6 cellular contexts compared by ENCODE assay signal in the genomic region with DNA sequence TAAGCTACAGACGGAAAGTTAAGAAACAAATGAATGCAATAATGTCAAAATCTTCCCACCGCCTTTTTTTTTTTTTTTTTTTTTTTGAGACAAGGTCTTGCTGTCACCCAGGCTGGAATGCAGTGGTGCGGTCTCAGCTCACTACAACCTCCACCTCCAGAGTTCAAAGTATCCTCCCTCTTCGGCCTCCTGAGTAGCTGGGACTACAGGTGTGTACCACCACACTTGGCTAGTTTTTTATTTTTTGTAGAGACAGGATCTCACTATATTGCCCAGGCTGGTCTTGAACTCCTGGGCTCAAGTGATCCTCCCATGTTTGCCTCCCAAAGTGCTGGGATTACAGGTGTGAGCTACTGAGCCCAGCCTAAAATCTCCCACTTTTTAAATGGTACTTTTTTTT.
DNase-seq lines count a peak whose midpoint lies in the region; ATAC-seq, FAIRE-seq and TF ChIP-seq lines count a peak whose summit lies in the region.
"Not testable (repeated sequence)": the region's sequence is repeated elsewhere in the genome, so short reads cannot be mapped to it uniquely, and the experiment has no call there.

No MANE protein-coding gene starts in this region.

- H3K27ac ChIP-seq in CD8-positive, alpha-beta T cell (ENCODE audit: low read depth, low read length); K562 (ENCODE audit: extremely low read depth, low read depth, low read length): not testable (repeated sequence)
- H3K27ac ChIP-seq in PC-3 (ENCODE audit: low read length) (peak overlapping the region; percentile 86), left ventricle myocardium inferior (replicated peaks) (peak overlapping the region; percentile 43)

- not testable (repeated sequence) for H3F3A ChIP-seq in PC-3 (ENCODE audit: low read length, unreplicated experiment)

- POLR2A ChIA-PET in CD8-positive, alpha-beta T cell (lab: Charles Lee): interaction anchor here (0.6 kb wide), 1 partner anchor 23 kb away, joined by 3 read pairs; no protein-coding TSS in a partner anchor
- POLR2A ChIA-PET in PC-3 (lab: Charles Lee; ENCODE audit: unreplicated experiment): interaction anchor here (0.7 kb wide), 1 partner anchor 39 kb away, joined by 23 read pairs; no protein-coding TSS in a partner anchor
- POLR2A ChIA-PET in WTC11 (lab: Charles Lee): interaction anchor here (0.7 kb wide), 1 partner anchor 14 kb away, joined by 4 read pairs; no protein-coding TSS in a partner anchor
- POLR2A ChIA-PET in K562 (lab: Yijun Ruan, JAX): interaction anchor here (0.9 kb wide), 1 partner anchor 67 kb away, joined by 3 read pairs; no protein-coding TSS in a partner anchor

- not testable (repeated sequence) for TF ChIP-seq CTCF in CD8-positive, alpha-beta T cell (IDR thresholded peaks at IDR 0.05); PC-3 (conservative IDR thresholded peaks at IDR 0.05; ENCODE audit: low read depth, low read length); WTC11 (IDR thresholded peaks at IDR 0.05); K562 (IDR thresholded peaks at IDR 0.05 in 2 of 3, conservative IDR thresholded peaks at IDR 0.05 in 1 of 3; ENCODE audit: insufficient read depth in 2 of 3, low read depth in 1 of 3, low read length in 3 of 3); left ventricle myocardium inferior (IDR thresholded peaks at IDR 0.05; ENCODE audit: borderline replicate concordance); osteocyte (IDR thresholded peaks at IDR 0.05)

- H3K4me2 ChIP-seq in PC-3 (ENCODE audit: low read length): 0 out of 2 replicates have a peak overlapping the region, but pooled peaks have one; percentile 51
- H3K4me2 ChIP-seq in K562 (ENCODE audit: insufficient read depth, low read length): not testable (repeated sequence)

- not testable (repeated sequence) for DNase-seq in CD8-positive, alpha-beta T cell; PC-3; WTC11 (ENCODE audit: low spot score); K562 (ENCODE audit: extremely low read depth in 1 of 4, low spot score in 3 of 4); left ventricle myocardium inferior; osteocyte (ENCODE audit: extremely low spot score, unreplicated experiment)

- H3K27ac Mint-ChIP-seq in CD8-positive, alpha-beta T cell: peak overlapping the region; percentile 50
- not testable (repeated sequence) for H3K27ac Mint-ChIP-seq in WTC11
- peak overlapping the region; percentile 86 for H3K27ac Mint-ChIP-seq in osteocyte (ENCODE audit: unreplicated experiment)

- H3K4me3 ChIP-seq in CD8-positive, alpha-beta T cell (ENCODE audit: low read depth, low read length); PC-3 (ENCODE audit: low read length); K562; left ventricle myocardium inferior: not testable (repeated sequence)

- not testable (repeated sequence) for BruUV-seq in PC-3 (replicated peaks; lab: Mats Ljungman, UMichigan); K562 (replicated peaks; lab: Mats Ljungman, UMichigan)

- H3K27me3 ChIP-seq in CD8-positive, alpha-beta T cell (ENCODE audit: insufficient read depth, low read length); PC-3 (ENCODE audit: low read length); K562 (ENCODE audit: control insufficient read depth in 2 of 2, insufficient read depth in 2 of 2, low read length in 2 of 2); left ventricle myocardium inferior (ENCODE audit: low read depth): not testable (repeated sequence)

- not testable (repeated sequence) for TF ChIP-seq RAD21 in K562 (CRISPR knock-in tag; conservative IDR thresholded peaks at IDR 0.05 in 1 of 2, IDR thresholded peaks at IDR 0.05 in 1 of 2)

- peaks cover 38% of the 10 kb centered on the region for H3K4me1 Mint-ChIP-seq in CD8-positive, alpha-beta T cell (ENCODE audit: low read depth)
- H3K4me1 Mint-ChIP-seq in WTC11: not testable (repeated sequence)
- H3K4me1 Mint-ChIP-seq in osteocyte (ENCODE audit: unreplicated experiment): peaks cover 23% of the 10 kb centered on the region

- not testable (repeated sequence) for H3K4me3 Mint-ChIP-seq in CD8-positive, alpha-beta T cell; WTC11; osteocyte (ENCODE audit: unreplicated experiment)

- peak; percentile 11 for FAIRE-seq in K562 (lab: Jason Lieb, UNC)

- H3K79me2 ChIP-seq in PC-3 (ENCODE audit: low read length): peaks cover 50% of the 10 kb centered on the region
- peaks cover 63% of the 10 kb centered on the region for H3K79me2 ChIP-seq in K562 (ENCODE audit: control insufficient read depth, insufficient read depth, low read length)

- not testable (repeated sequence) for TF ChIP-seq EP300 in K562 (IDR thresholded peaks at IDR 0.05; ENCODE audit: low read length)

- not testable (repeated sequence) for ATAC-seq in CD8-positive, alpha-beta T cell; PC-3; WTC11; K562

- TF ChIP-seq POLR2A in K562 (conservative IDR thresholded peaks at IDR 0.05): not testable (repeated sequence)

- not testable (repeated sequence) for H3K9me3 Mint-ChIP-seq in CD8-positive, alpha-beta T cell; WTC11; osteocyte (ENCODE audit: unreplicated experiment)

- H3K9ac ChIP-seq in PC-3 (ENCODE audit: low read length): 0 out of 2 replicates have a peak overlapping the region, but pooled peaks have one; percentile 48
- not testable (repeated sequence) for H3K9ac ChIP-seq in K562 (ENCODE audit: insufficient read depth in 1 of 2, low read depth in 2 of 2, low read length in 2 of 2)

- H3K9me2 ChIP-seq in PC-3 (replicated peaks; ENCODE audit: low read length): not testable (repeated sequence)

- not testable (repeated sequence) for H3K36me3 ChIP-seq in CD8-positive, alpha-beta T cell (ENCODE audit: insufficient read depth, low read length)
- H3K36me3 ChIP-seq in PC-3 (ENCODE audit: low read depth, low read length): peaks cover 17% of the 10 kb centered on the region
- H3K36me3 ChIP-seq in K562 (ENCODE audit: control insufficient read depth, insufficient read depth, low read length): peaks cover 53% of the 10 kb centered on the region
- peaks cover 22% of the 10 kb centered on the region for H3K36me3 ChIP-seq in left ventricle myocardium inferior

- intact Hi-C loops in CD8-positive, alpha-beta T cell (cut with DNase I, micrococcal nuclease); K562 (cut with micrococcal nuclease); left ventricle myocardium inferior (cut with micrococcal nuclease): not testable (repeated sequence)
- intact Hi-C loops in PC-3 (cut with micrococcal nuclease): loop anchor here (5.0 kb wide), 2 partner anchors 54 to 109 kb away; no protein-coding TSS in a partner anchor

- not testable (repeated sequence) for H3K9me1 ChIP-seq in K562 (ENCODE audit: control insufficient read depth, insufficient read depth, low read length)

- CTCF ChIA-PET in CD8-positive, alpha-beta T cell (lab: Charles Lee); K562 (lab: Yijun Ruan, JAX; ENCODE audit: low intra/inter-chr PET ratio): not testable (repeated sequence)
- CTCF ChIA-PET in PC-3 (lab: Charles Lee) (interaction anchor here (1.2 kb wide), 1 partner anchor 111 kb away, joined by 3 read pairs; no protein-coding TSS in a partner anchor), WTC11 (lab: Charles Lee) (interaction anchor here (0.6 to 2.1 kb wide), 3 partner anchors 67 to 632 kb away, joined by 3 to 10 read pairs (median 5); no protein-coding TSS in a partner anchor)

- H3K4me1 ChIP-seq in CD8-positive, alpha-beta T cell (ENCODE audit: insufficient read depth, low read length); K562 (replicated peaks in 1 of 2; ENCODE audit: control insufficient read depth in 2 of 2, insufficient read depth in 2 of 2, low read length in 2 of 2): not testable (repeated sequence)
- H3K4me1 ChIP-seq in PC-3 (ENCODE audit: insufficient read depth, low read length) (peaks cover 14% of the 10 kb centered on the region), left ventricle myocardium inferior (peaks cover 40% of the 10 kb centered on the region)

- peaks cover 39% of the 10 kb centered on the region for H3K36me3 Mint-ChIP-seq in CD8-positive, alpha-beta T cell
- peaks cover 17% of the 10 kb centered on the region for H3K36me3 Mint-ChIP-seq in WTC11
- H3K36me3 Mint-ChIP-seq in osteocyte (ENCODE audit: unreplicated experiment): peaks cover 26% of the 10 kb centered on the region

- not testable (repeated sequence) for H4K20me1 ChIP-seq in PC-3 (ENCODE audit: low read length); K562 (replicated peaks; ENCODE audit: control insufficient read depth, insufficient read depth, low read length)

- H3K27me3 Mint-ChIP-seq in CD8-positive, alpha-beta T cell (ENCODE audit: low read depth); WTC11 (ENCODE audit: low read depth); osteocyte (ENCODE audit: unreplicated experiment): not testable (repeated sequence)

- H2AFZ ChIP-seq in PC-3 (ENCODE audit: low read length); K562 (ENCODE audit: low read depth, low read length): not testable (repeated sequence)

- in situ Hi-C loops in K562 (cut with MboI): not testable (repeated sequence)

- WGBS in K562 (ENCODE audit: insufficient coverage, low coverage, missing lambda C conversion rate): 85% methylated on average over 4 of the region's 4 CpGs

- H3K9me3 ChIP-seq in CD8-positive, alpha-beta T cell (ENCODE audit: low read length); PC-3 (ENCODE audit: low read length); K562 (replicated peaks; ENCODE audit: control insufficient read depth, insufficient read depth, low read depth, low read length); left ventricle myocardium inferior (replicated peaks): not testable (repeated sequence)

TF ChIP-seq in WTC11, 78 proteins besides CTCF, POLR2A, EP300 and RAD21:
- 0 out of 2 replicates have a peak, but pooled peaks have one; percentile 22 for TF ChIP-seq ZNF121 (CRISPR knock-in tag; IDR thresholded peaks at IDR 0.05)
